ENCODE assay signal across 12 cellular contexts in genomic region chrX:19855700-19856381, GRCh38. TPM values are rescaled to one million over a fixed set of nuclear protein-coding genes. Genes with fewer than 3 reads are reported as not detected.
DNase-seq lines count a peak whose midpoint lies in the region; ATAC-seq, FAIRE-seq and TF ChIP-seq lines count a peak whose summit lies in the region.
"Had no signal": no experiment of that assay in that cellular context is flagged by ENCODE, and none has a peak within 500 bp of the region (broad histone marks: within the 10 kb centered on the region; RNA-seq: fewer than 3 reads in every experiment).

No MANE protein-coding gene starts in this region.

- H3K9me3 Mint-ChIP-seq in CD4-positive, CD25-positive, alpha-beta regulatory T cell = peaks cover 0 to 3% (median 0%) of the 10 kb centered on the region in 7 donors

- H3K9me3 ChIP-seq in CD4-positive, CD25-positive, alpha-beta regulatory T cell (ENCODE audit: control insufficient read depth in 2 of 2, low read length in 2 of 2) = no peaks in the 10 kb centered on the region
- H3K9me3 ChIP-seq in endothelial cell of umbilical vein (replicated peaks; ENCODE audit: control insufficient read depth, insufficient read depth, low read length) (no peaks in the 10 kb centered on the region), suprapubic skin (no peaks in the 10 kb centered on the region), SK-N-SH (no peaks in the 10 kb centered on the region)

- no peaks in the 10 kb centered on the region for H3K9me1 ChIP-seq in endothelial cell of umbilical vein (replicated peaks; ENCODE audit: control insufficient read depth, extremely low read depth, insufficient read depth, low read length)

- H3K4me3 ChIP-seq in CD4-positive, CD25-positive, alpha-beta regulatory T cell (ENCODE audit: low read depth, low read length) = peak overlapping the region; percentile 39
- H3K4me3 ChIP-seq in endothelial cell of umbilical vein (replicated peaks in 1 of 3; ENCODE audit: insufficient read depth in 1 of 3, low read depth in 1 of 3, low read length in 3 of 3) = no peak overlapping the region
- no peak overlapping the region for H3K4me3 ChIP-seq in suprapubic skin
- no peak overlapping the region for H3K4me3 ChIP-seq in SK-N-SH (ENCODE audit: low read depth in 2 of 2, low read length in 1 of 2)

- TF ChIP-seq EP300 in suprapubic skin (IDR thresholded peaks at IDR 0.05) (no peak), SK-N-SH (IDR thresholded peaks at IDR 0.05; ENCODE audit: borderline replicate concordance in 1 of 2, low read depth in 1 of 2, low read length in 1 of 2) (no peak)

- H3K27ac ChIP-seq in CD4-positive, CD25-positive, alpha-beta regulatory T cell (ENCODE audit: insufficient read depth, low read length, poor library complexity, severe bottlenecking) = peak overlapping the region; percentile 55
- no peak overlapping the region for H3K27ac ChIP-seq in endothelial cell of umbilical vein (ENCODE audit: insufficient read depth, low read depth, low read length)
- no peak overlapping the region for H3K27ac ChIP-seq in suprapubic skin
- H3K27ac ChIP-seq in SK-N-SH (ENCODE audit: low read depth in 2 of 2, low read length in 1 of 2) = no peak overlapping the region

- H3F3A ChIP-seq in SK-N-SH (replicated peaks; ENCODE audit: insufficient read depth) = no peaks in the 10 kb centered on the region

- no peak overlapping the region for H2AFZ ChIP-seq in endothelial cell of umbilical vein (ENCODE audit: low read depth, low read length)
- H2AFZ ChIP-seq in SK-N-SH (ENCODE audit: low read depth) = no peak overlapping the region

- DNase-seq in CD4-positive, CD25-positive, alpha-beta regulatory T cell = no peak
- DNase-seq in endothelial cell of umbilical vein (ENCODE audit: low read depth, low spot score) (peak; percentile 68), suprapubic skin (ENCODE audit: low spot score in 2 of 2) (no peak), SK-N-SH (no peak), NCI-H2196 (lab: John Stamatoyannopoulos, UW; ENCODE audit: unreplicated experiment) (no peak), NCI-H748 treated with DMSO at 0.1 percent for 48 hours (lab: John Stamatoyannopoulos, UW) (no peak)
- DNase-seq: HCEC 1CT, NCI-H1417 treated with DMSO at 0.1 percent for 48 hours had no signal

- no peaks in the 10 kb centered on the region for H3K27me3 Mint-ChIP-seq in CD4-positive, CD25-positive, alpha-beta regulatory T cell
- H3K27me3 Mint-ChIP-seq: brain had no signal

- H3K9ac ChIP-seq in endothelial cell of umbilical vein (replicated peaks; ENCODE audit: extremely low read depth, insufficient read depth, low read length) (no peak overlapping the region), SK-N-SH (no peak overlapping the region)

- no peaks in the 10 kb centered on the region for H3K27me3 ChIP-seq in CD4-positive, CD25-positive, alpha-beta regulatory T cell (ENCODE audit: control insufficient read depth, insufficient read depth, low read length)
- H3K27me3 ChIP-seq in endothelial cell of umbilical vein (ENCODE audit: control insufficient read depth in 2 of 2, insufficient read depth in 2 of 2, low read length in 2 of 2) (no peaks in the 10 kb centered on the region), suprapubic skin (no peaks in the 10 kb centered on the region), SK-N-SH (ENCODE audit: insufficient read depth) (no peaks in the 10 kb centered on the region)

- peak overlapping the region; percentile 88 to 89 (median 89) for H3K27ac Mint-ChIP-seq in CD4-positive, CD25-positive, alpha-beta regulatory T cell

- POLR2A ChIA-PET in endothelial cell of umbilical vein (lab: Charles Lee) = no interaction called here
- POLR2A ChIA-PET in SK-N-SH (lab: Yijun Ruan, JAX) = no interaction called here

- H3K4me1 Mint-ChIP-seq in CD4-positive, CD25-positive, alpha-beta regulatory T cell = peaks cover 15 to 39% (median 29%) of the 10 kb centered on the region in 4 donors

- no peaks in the 10 kb centered on the region for H3K36me3 ChIP-seq in CD4-positive, CD25-positive, alpha-beta regulatory T cell (ENCODE audit: control insufficient read depth, insufficient read depth, low read length)
- H3K36me3 ChIP-seq in endothelial cell of umbilical vein (ENCODE audit: control insufficient read depth in 2 of 2, extremely low read depth in 1 of 2, insufficient read depth in 2 of 2, low read length in 2 of 2) = no peaks in the 10 kb centered on the region
- H3K36me3 ChIP-seq in suprapubic skin = no peaks in the 10 kb centered on the region
- no peaks in the 10 kb centered on the region for H3K36me3 ChIP-seq in SK-N-SH (replicated peaks in 1 of 2; ENCODE audit: control insufficient read depth in 1 of 2, insufficient read depth in 2 of 2, low read length in 1 of 2)

- H3K9me2 ChIP-seq in SK-N-SH = no peaks in the 10 kb centered on the region

- no peaks in the 10 kb centered on the region for H4K20me1 ChIP-seq in endothelial cell of umbilical vein (replicated peaks; ENCODE audit: control insufficient read depth, extremely low read depth, insufficient read depth, low read length)
- no peaks in the 10 kb centered on the region for H4K20me1 ChIP-seq in SK-N-SH (ENCODE audit: insufficient read depth)

- ATAC-seq in CD4-positive, CD25-positive, alpha-beta regulatory T cell (ENCODE audit: low read depth in 2 of 2) = no peak
- ATAC-seq in GM19467 (IDR thresholded peaks at IDR 0.05; ENCODE audit: unreplicated experiment) (peak; percentile 24), HG03460 (IDR thresholded peaks at IDR 0.05; ENCODE audit: unreplicated experiment) (peak; percentile 47)

- peaks cover 4% of the 10 kb centered on the region for H3K36me3 Mint-ChIP-seq in CD4-positive, CD25-positive, alpha-beta regulatory T cell

- H3K4me2 ChIP-seq in endothelial cell of umbilical vein (ENCODE audit: insufficient read depth, low read length) (no peak overlapping the region), SK-N-SH (no peak overlapping the region)

- TF ChIP-seq RAD21 in SK-N-SH (IDR thresholded peaks at IDR 0.05; ENCODE audit: low read length) = no peak

- TF ChIP-seq CTCF in endothelial cell of umbilical vein (IDR thresholded peaks at IDR 0.05; ENCODE audit: extremely low read depth in 1 of 2, insufficient read depth in 1 of 2, low read depth in 1 of 2, low read length in 2 of 2) (no peak), suprapubic skin (IDR thresholded peaks at IDR 0.05) (no peak), SK-N-SH (IDR thresholded peaks at IDR 0.05) (no peak)

- 60% methylated on average over 4 of the region's 4 CpGs for WGBS in suprapubic skin
- 26% methylated on average over 4 of the region's 4 CpGs for WGBS in SK-N-SH (ENCODE audit: low lambda C conversion rate)

- peaks cover 15% of the 10 kb centered on the region for H3K4me1 ChIP-seq in CD4-positive, CD25-positive, alpha-beta regulatory T cell (ENCODE audit: control insufficient read depth, insufficient read depth, low read length, poor library complexity, severe bottlenecking)
- peaks cover 6% of the 10 kb centered on the region for H3K4me1 ChIP-seq in endothelial cell of umbilical vein (ENCODE audit: control insufficient read depth, extremely low read depth, insufficient read depth, low read length)
- H3K4me1 ChIP-seq in suprapubic skin = no peaks in the 10 kb centered on the region
- peaks cover 0 to 7% of the 10 kb centered on the region in 2 experiments; a peak in 1 of 4 replicates for H3K4me1 ChIP-seq in SK-N-SH (ENCODE audit: control insufficient read depth in 1 of 2, insufficient read depth in 2 of 2, low read depth in 1 of 2, low read length in 1 of 2)

- intact Hi-C loops in endothelial cell of umbilical vein (cut with micrococcal nuclease) = no loop called here

- H3K4me3 Mint-ChIP-seq in CD4-positive, CD25-positive, alpha-beta regulatory T cell = peak overlapping the region; percentile 4 to 70 (median 62)
- H3K4me3 Mint-ChIP-seq: brain had no signal

- CTCF ChIA-PET in endothelial cell of umbilical vein (lab: Charles Lee) (no interaction called here), SK-N-SH (lab: Yijun Ruan, JAX) (interaction anchor here (0.9 to 1.4 kb wide), 3 partner anchors 10 to 262 kb away, joined by 3 to 4 read pairs (median 3); no protein-coding TSS in a partner anchor)

- peak; percentile 68 for FAIRE-seq in endothelial cell of umbilical vein (lab: Jason Lieb, UNC)
- FAIRE-seq: D721Med had no signal

- dilution Hi-C loops in endothelial cell of umbilical vein (cut with MboI; ENCODE audit: extremely low pct_ligation_motif_present, low sequenced_read_pairs) = no loop called here

- H3K79me2 ChIP-seq in endothelial cell of umbilical vein (ENCODE audit: control insufficient read depth, insufficient read depth, low read length) (no peaks in the 10 kb centered on the region), SK-N-SH (ENCODE audit: insufficient read depth) (no peaks in the 10 kb centered on the region)

- BruUV-seq in endothelial cell of umbilical vein (replicated peaks; lab: Mats Ljungman, UMichigan) = no TSS peak

- TF ChIP-seq POLR2A in endothelial cell of umbilical vein (IDR thresholded peaks at IDR 0.05; ENCODE audit: low read depth, low read length) (no peak), suprapubic skin (IDR thresholded peaks at IDR 0.05) (no peak)

TF ChIP-seq in endothelial cell of umbilical vein, 7 proteins besides CTCF, POLR2A, EP300 and RAD21 (continues in another document):
- TF ChIP-seq MAX (IDR thresholded peaks at IDR 0.05; ENCODE audit: insufficient read depth, insufficient read length) = no peak

RNA-seq across cellular contexts. Expression of gene SH3KBP1, which starts 31.6 kb away (rescaled TPM):
- 169 TPM for total RNA-seq in CD4-positive, CD25-positive, alpha-beta regulatory T cell
- polyA plus RNA-seq in CD4-positive, CD25-positive, alpha-beta regulatory T cell = 100 to 1,000 TPM; 161 to 185 (median 176) TPM
- total RNA-seq in endothelial cell of umbilical vein (17.2 and 18.4 TPM in 2 replicates), suprapubic skin (10 to 100 TPM in 3 of 4 donors, 1 to 10 TPM in 1; 6.8 to 18.5 (median 14.1) TPM)
- polyA plus RNA-seq in endothelial cell of umbilical vein (4.0 and 5.3 TPM in 2 replicates), SK-N-SH (2012; rRNA removed) (24.8 and 27.9 TPM in 2 replicates)
- polyA plus RNA-seq in endothelial cell of umbilical vein (2011; cell fraction: cytosol; rRNA removed) = 7.5 and 11.8 TPM in 2 replicates
- 7.3 and 11.3 TPM in 2 replicates for polyA plus RNA-seq in endothelial cell of umbilical vein (2011; cell fraction: nucleus; rRNA removed)
- 24.7 and 32.0 TPM in 2 replicates for polyA plus RNA-seq in endothelial cell of umbilical vein (2012)
- 12.9 and 16.7 TPM in 2 replicates for polyA minus RNA-seq in endothelial cell of umbilical vein
- 18.1 TPM for polyA minus RNA-seq in endothelial cell of umbilical vein (2011; cell fraction: cytosol; rRNA and poly(A)+ RNA removed)
- polyA minus RNA-seq in endothelial cell of umbilical vein (2011; cell fraction: nucleus; rRNA and poly(A)+ RNA removed) = 7.6 and 9.5 TPM in 2 replicates
- 30.0 and 32.7 TPM in 2 replicates for polyA plus RNA-seq in SK-N-SH (2012; cell fraction: cytosol; rRNA removed)
- 11.9 and 15.9 TPM in 2 replicates for polyA plus RNA-seq in SK-N-SH (2012; cell fraction: nucleus; rRNA removed)

Comparison
In these comparisons a context has a peak if more than half of its experiments do, and no peak if none do; other contexts are left out.
1. ATAC-seq: peak in GM19467 (single experiment) and HG03460 (single experiment); none in CD4-positive, CD25-positive, alpha-beta regulatory T cell (0 of 2).